Comparison of ENCODE assay signal across 9 cellular contexts in the genomic region with DNA sequence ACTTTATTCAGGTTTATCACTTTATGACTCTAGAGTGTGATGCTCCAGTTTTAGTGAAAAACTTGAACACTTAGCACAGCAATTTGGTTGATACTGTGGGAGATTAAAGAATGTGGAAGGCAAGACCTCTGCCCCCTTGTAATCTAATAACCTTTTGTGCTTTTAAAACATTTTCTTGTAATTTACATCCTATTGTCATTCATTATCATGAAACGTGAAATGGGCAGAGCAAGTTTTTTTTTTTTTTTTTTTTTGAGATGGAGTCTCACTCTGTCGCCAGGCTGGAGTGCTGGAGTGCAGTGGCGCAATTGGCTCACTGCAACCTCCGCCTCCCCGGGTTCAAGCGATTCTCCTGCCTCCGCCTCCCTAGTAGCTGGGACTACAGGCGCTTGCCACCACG. TPM values are rescaled to one million over a fixed set of nuclear protein-coding genes. Genes with fewer than 3 reads are reported as not detected.
DNase-seq lines count a peak whose midpoint lies in the region; ATAC-seq and TF ChIP-seq lines count a peak whose summit lies in the region.
"Had no signal": no experiment of that assay in that cellular context is flagged by ENCODE, and none has a peak within 500 bp of the region (broad histone marks: within the 10 kb centered on the region; RNA-seq: fewer than 3 reads in every experiment).

No MANE protein-coding gene starts in this region.

- intact Hi-C loops in activated CD4-positive, alpha-beta T cell treated with anti-CD3 and anti-CD28 coated beads, Interleukin-2, amount 10 ng/mL, durations not matched to agents 24 days and 14 days (cut with micrococcal nuclease) = loop anchor here (2.0 to 5.0 kb wide), 2 partner anchors 174 to 217 kb away; a partner anchor contains a TSS
- intact Hi-C loops in activated B cell treated with CpG ODN at 0.5 μM for 24 hours (cut with micrococcal nuclease) = no loop called here

- peak overlapping the region; percentile 97 for H3K4me3 Mint-ChIP-seq in activated CD4-positive, alpha-beta T cell treated with anti-CD3 and anti-CD28 coated beads, Interleukin-2, amount 10 ng/mL, durations not matched to agents 24 days and 14 days
- peak overlapping the region; percentile 96 for H3K4me3 Mint-ChIP-seq in activated B cell treated with CpG ODN at 0.5 μM for 24 hours
- H3K4me3 Mint-ChIP-seq in stimulated activated memory B cell treated with anti-CD40 and anti-IgM and Interleukin-4, amounts not matched to agents 10 μg/mL and 1 μg/mL and 100 μg/mL, for 72 hours = peak overlapping the region; percentile 95

- H3K27me3 Mint-ChIP-seq in activated CD4-positive, alpha-beta T cell treated with anti-CD3 and anti-CD28 coated beads, Interleukin-2, amount 10 ng/mL, durations not matched to agents 24 days and 14 days = no peaks in the 10 kb centered on the region
- H3K27me3 Mint-ChIP-seq in activated B cell treated with CpG ODN at 0.5 μM for 24 hours = no peaks in the 10 kb centered on the region
- H3K27me3 Mint-ChIP-seq in stimulated activated memory B cell treated with anti-CD40 and anti-IgM and Interleukin-4, amounts not matched to agents 10 μg/mL and 1 μg/mL and 100 μg/mL, for 72 hours = no peaks in the 10 kb centered on the region

- no peak for TF ChIP-seq CTCF in activated B cell treated with CpG ODN at 0.5 μM for 24 hours (IDR thresholded peaks at IDR 0.05)
- no peak for TF ChIP-seq CTCF in foreskin fibroblast (IDR thresholded peaks at IDR 0.05; ENCODE audit: low read depth, low read length)

- no peak for DNase-seq in activated CD4-positive, alpha-beta T cell treated with anti-CD3 and anti-CD28 coated beads, Interleukin-2, amount 10 ng/mL, durations not matched to agents 24 days and 14 days
- DNase-seq in activated CD4-positive, alpha-beta T cell treated with anti-CD3 and anti-CD28 coated beads, Interleukin-2, amount 50 U/mL, for 1 hour = no peak
- no peak for DNase-seq in activated B cell treated with CpG ODN at 0.5 μM for 24 hours
- no peak for DNase-seq in foreskin fibroblast
- no peak for DNase-seq in SKM-1 treated with dmso at 0.1 percent for 144 hours (lab: John Stamatoyannopoulos, UW; ENCODE audit: unreplicated experiment)

- peaks cover 40% of the 10 kb centered on the region for H3K4me1 Mint-ChIP-seq in activated CD4-positive, alpha-beta T cell treated with anti-CD3 and anti-CD28 coated beads, Interleukin-2, amount 10 ng/mL, durations not matched to agents 24 days and 14 days
- H3K4me1 Mint-ChIP-seq in activated B cell treated with CpG ODN at 0.5 μM for 24 hours = peaks cover 65% of the 10 kb centered on the region
- peaks cover 46% of the 10 kb centered on the region for H3K4me1 Mint-ChIP-seq in stimulated activated memory B cell treated with anti-CD40 and anti-IgM and Interleukin-4, amounts not matched to agents 10 μg/mL and 1 μg/mL and 100 μg/mL, for 72 hours

- CTCF ChIA-PET in activated B cell treated with CpG ODN at 0.5 μM for 24 hours (lab: Charles Lee) = interaction anchor here (0.9 to 1.3 kb wide), 2 partner anchors 14 to 48 kb away, joined by 3 read pairs; no protein-coding TSS in a partner anchor

- POLR2A ChIA-PET in activated B cell treated with CpG ODN at 0.5 μM for 24 hours (lab: Charles Lee) = no interaction called here

- H3K36me3 Mint-ChIP-seq in activated CD4-positive, alpha-beta T cell treated with anti-CD3 and anti-CD28 coated beads, Interleukin-2, amount 10 ng/mL, durations not matched to agents 24 days and 14 days (ENCODE audit: low read depth) = peaks cover 28% of the 10 kb centered on the region
- H3K36me3 Mint-ChIP-seq in activated B cell treated with CpG ODN at 0.5 μM for 24 hours (ENCODE audit: low read depth) = peaks cover 35% of the 10 kb centered on the region
- H3K36me3 Mint-ChIP-seq in stimulated activated memory B cell treated with anti-CD40 and anti-IgM and Interleukin-4, amounts not matched to agents 10 μg/mL and 1 μg/mL and 100 μg/mL, for 72 hours = peaks cover 9% of the 10 kb centered on the region

- ATAC-seq in activated B cell treated with CpG ODN at 0.5 μM for 24 hours (ENCODE audit: low read depth) = no peak
- ATAC-seq in stimulated activated memory B cell treated with anti-CD40 and anti-IgM and Interleukin-4, amounts not matched to agents 10 μg/mL and 1 μg/mL and 100 μg/mL, for 72 hours = no peak
- no peak for ATAC-seq in GM21447 (IDR thresholded peaks at IDR 0.05; ENCODE audit: unreplicated experiment)
- ATAC-seq in HG03442 (IDR thresholded peaks at IDR 0.05; ENCODE audit: unreplicated experiment) = no peak

- H3K9me3 Mint-ChIP-seq in activated CD4-positive, alpha-beta T cell treated with anti-CD3 and anti-CD28 coated beads, Interleukin-2, amount 10 ng/mL, durations not matched to agents 24 days and 14 days = no peaks in the 10 kb centered on the region
- no peaks in the 10 kb centered on the region for H3K9me3 Mint-ChIP-seq in activated B cell treated with CpG ODN at 0.5 μM for 24 hours
- H3K9me3 Mint-ChIP-seq in stimulated activated memory B cell treated with anti-CD40 and anti-IgM and Interleukin-4, amounts not matched to agents 10 μg/mL and 1 μg/mL and 100 μg/mL, for 72 hours = no peaks in the 10 kb centered on the region

- no peak overlapping the region for H3K27ac Mint-ChIP-seq in activated CD4-positive, alpha-beta T cell treated with anti-CD3 and anti-CD28 coated beads, Interleukin-2, amount 10 ng/mL, durations not matched to agents 24 days and 14 days
- no peak overlapping the region for H3K27ac Mint-ChIP-seq in activated B cell treated with CpG ODN at 0.5 μM for 24 hours
- peak overlapping the region; percentile 87 for H3K27ac Mint-ChIP-seq in stimulated activated memory B cell treated with anti-CD40 and anti-IgM and Interleukin-4, amounts not matched to agents 10 μg/mL and 1 μg/mL and 100 μg/mL, for 72 hours

- H3K4me3 ChIP-seq in foreskin fibroblast (ENCODE audit: low read depth in 1 of 2, low read length in 2 of 2) = peak overlapping the region; percentile 69 to 99

RNA-seq across cellular contexts. Expression of a gene that starts 1.8 kb away (rescaled TPM):
- total RNA-seq in activated CD4-positive, alpha-beta T cell treated with anti-CD3 and anti-CD28 coated beads, Interleukin-2, amount 10 ng/mL, durations not matched to agents 24 days and 14 days = 83.3 and 93.8 TPM in 2 replicates
- 79.7 and 80.8 TPM in 2 replicates for total RNA-seq in activated B cell treated with CpG ODN at 0.5 μM for 24 hours

RNA-seq across cellular contexts. Expression of a gene that starts 39.6 kb away (rescaled TPM):
- total RNA-seq in activated CD4-positive, alpha-beta T cell treated with anti-CD3 and anti-CD28 coated beads, Interleukin-2, amount 10 ng/mL, durations not matched to agents 24 days and 14 days = 1.8 and 2.1 TPM in 2 replicates
- 1.4 and 1.8 TPM in 2 replicates for total RNA-seq in activated B cell treated with CpG ODN at 0.5 μM for 24 hours
- total RNA-seq: cardiac septum had no signal

RNA-seq across cellular contexts. Expression of a gene that starts 46.2 kb away (rescaled TPM):
- total RNA-seq in activated CD4-positive, alpha-beta T cell treated with anti-CD3 and anti-CD28 coated beads, Interleukin-2, amount 10 ng/mL, durations not matched to agents 24 days and 14 days = 28.3 and 29.1 TPM in 2 replicates
- 47.1 and 50.5 TPM in 2 replicates for total RNA-seq in activated B cell treated with CpG ODN at 0.5 μM for 24 hours

RNA-seq across cellular contexts. Expression of a gene that starts 49.9 kb away (rescaled TPM):
- total RNA-seq in activated CD4-positive, alpha-beta T cell treated with anti-CD3 and anti-CD28 coated beads, Interleukin-2, amount 10 ng/mL, durations not matched to agents 24 days and 14 days = 243 and 258 TPM in 2 replicates
- total RNA-seq in activated B cell treated with CpG ODN at 0.5 μM for 24 hours = 242 and 294 TPM in 2 replicates

RNA-seq across cellular contexts. Expression of a gene that starts 51.4 kb away (rescaled TPM):
- 8.4 and 9.2 TPM in 2 replicates for total RNA-seq in activated CD4-positive, alpha-beta T cell treated with anti-CD3 and anti-CD28 coated beads, Interleukin-2, amount 10 ng/mL, durations not matched to agents 24 days and 14 days
- total RNA-seq in activated B cell treated with CpG ODN at 0.5 μM for 24 hours = 3.5 and 3.6 TPM in 2 replicates
